Comparison of ENCODE assay signal across 27 cellular contexts in genomic region chr6:22349051-22349450, GRCh38. TPM values are rescaled to one million over a fixed set of nuclear protein-coding genes. Genes with fewer than 3 reads are reported as not detected.
DNase-seq lines count a peak whose midpoint lies in the region; ATAC-seq, FAIRE-seq and TF ChIP-seq lines count a peak whose summit lies in the region.
"Had no signal": no experiment of that assay in that cellular context is flagged by ENCODE, and none has a peak within 500 bp of the region (broad histone marks: within the 10 kb centered on the region; RNA-seq: fewer than 3 reads in every experiment).

No MANE protein-coding gene starts in this region.

- H3K27ac ChIP-seq in H1 (ENCODE audit: low read depth, low read length): no peak overlapping the region
- H3K27ac ChIP-seq: C4-2B had no signal

- 92% methylated on average over 13 of the region's 13 CpGs; no CpG with 5 or more reads in 1 of the 2 experiments for WGBS in H1 (ENCODE audit: extremely low coverage in 1 of 2, insufficient coverage in 1 of 2, insufficient read length in 1 of 2, insufficient replicate concordance in 2 of 2, low coverage in 1 of 2, low lambda C conversion rate in 2 of 2, missing lambda C conversion rate in 1 of 2), 2 experiments

- peak overlapping the region; percentile 11; the same call in 1 of the 2 replicates for H4K8ac ChIP-seq in H1 (ENCODE audit: extremely low read depth, insufficient read depth, low read length)

- no peaks in the 10 kb centered on the region for H4K20me1 ChIP-seq in H1 (replicated peaks in 1 of 2; ENCODE audit: control insufficient read depth in 1 of 2, insufficient read depth in 2 of 2, low read length in 2 of 2)

- H3K4me3 ChIP-seq in H1 (ENCODE audit: extremely low read depth in 1 of 4, insufficient read depth in 2 of 4, low read depth in 3 of 4, low read length in 4 of 4): no peak overlapping the region
- H3K4me3 ChIP-seq: HAP-1 had no signal

- H4K91ac ChIP-seq in H1 (replicated peaks; ENCODE audit: insufficient read length, low read length): peak overlapping the region; percentile 17

- H3K14ac ChIP-seq in H1 (ENCODE audit: insufficient read length): no peak overlapping the region

- no peak overlapping the region for H3K4ac ChIP-seq in H1 (replicated peaks; ENCODE audit: insufficient read length, low read depth, low read length)

- no peak overlapping the region for H3K56ac ChIP-seq in H1 (replicated peaks; ENCODE audit: insufficient read length, low read depth, low read length)

- no peak overlapping the region for H2BK5ac ChIP-seq in H1 (ENCODE audit: low read depth, low read length)

- H3K9me3 ChIP-seq in H1 (ENCODE audit: insufficient read depth in 2 of 2, low read depth in 1 of 2, low read length in 1 of 2): no peaks in the 10 kb centered on the region
- H3K9me3 ChIP-seq: HAP-1, SK-N-SH had no signal

- no peaks in the 10 kb centered on the region for H3K79me2 ChIP-seq in H1 (ENCODE audit: control insufficient read depth in 1 of 2, insufficient read depth in 2 of 2, low read length in 2 of 2)

- CTCF ChIA-PET in H1 (lab: Charles Lee; ENCODE audit: partially characterized antibody): no interaction called here

- H3K4me3 Mint-ChIP-seq in nephron progenitor cell: no peak overlapping the region
- H3K4me3 Mint-ChIP-seq: CD8-positive, alpha-beta memory T cell; IgD-negative memory B cell had no signal

- H4K5ac ChIP-seq in H1 (ENCODE audit: insufficient read length, low read depth, low read length): no peak overlapping the region

- no peak overlapping the region for H2AK5ac ChIP-seq in H1 (ENCODE audit: low read depth, low read length)

- TF ChIP-seq EP300 in H1 (IDR thresholded peaks at IDR 0.05; ENCODE audit: borderline replicate concordance in 1 of 2, low read depth in 2 of 2, low read length in 2 of 2): no peak

- H2BK12ac ChIP-seq in H1 (ENCODE audit: low read depth, low read length): no peak overlapping the region

- no peak overlapping the region for H3K18ac ChIP-seq in H1 (ENCODE audit: extremely low read depth, low read length)

- H2BK120ac ChIP-seq in H1 (replicated peaks; ENCODE audit: low read depth, low read length): no peak overlapping the region

- H3K4me1 Mint-ChIP-seq in nephron progenitor cell: peaks cover 5% of the 10 kb centered on the region
- H3K4me1 Mint-ChIP-seq: CD8-positive, alpha-beta memory T cell; IgD-negative memory B cell had no signal

- ATAC-seq in HG03457 (IDR thresholded peaks at IDR 0.05; ENCODE audit: unreplicated experiment): no peak

- no peaks in the 10 kb centered on the region for H3K79me1 ChIP-seq in H1 (ENCODE audit: low read depth, low read length)

- peaks cover 12% of the 10 kb centered on the region for H3K9me3 Mint-ChIP-seq in nephron progenitor cell

- no peaks in the 10 kb centered on the region for H3K27me3 Mint-ChIP-seq in nephron progenitor cell (ENCODE audit: low read depth, poor library complexity)
- H3K27me3 Mint-ChIP-seq: CD8-positive, alpha-beta memory T cell; IgD-negative memory B cell had no signal

- H3K4me2 ChIP-seq in H1 (ENCODE audit: insufficient read depth in 1 of 2, low read depth in 2 of 2, low read length in 2 of 2): no peak overlapping the region
- H3K4me2 ChIP-seq: SK-N-SH had no signal

- peak overlapping the region; percentile 66 for H3K27ac Mint-ChIP-seq in nephron progenitor cell
- H3K27ac Mint-ChIP-seq: CD8-positive, alpha-beta memory T cell; IgD-negative memory B cell had no signal

- DNase-seq in NCI-H748 (lab: John Stamatoyannopoulos, UW; ENCODE audit: unreplicated experiment) (peak; percentile 45), NCI-H748 treated with DMSO at 0.1 percent for 48 hours (lab: John Stamatoyannopoulos, UW) (no peak), H1 (ENCODE audit: low read depth in 1 of 2, low spot score in 2 of 2) (no peak), nephron progenitor cell (no peak), NCI-H1105 (lab: John Stamatoyannopoulos, UW) (no peak), NCI-H1048 (lab: John Stamatoyannopoulos, UW) (no peak), nucleus accumbens (lab: John Stamatoyannopoulos, UW) (no peak)
- DNase-seq: 8988T; CD8-positive, alpha-beta memory T cell; GF-D8; Karpas-422; NCI-H1417 treated with DMSO at 0.1 percent for 48 hours; NCI-H187 treated with DMSO at 0.1 percent for 48 hours; NCI-H2107; NCI-H2227 treated with DMSO at 0.1 percent for 48 hours; NCI-H510A; NCI-H774; NK-92 treated with Interleukin-12 subunit alpha and Interleukin-12 subunit beta, amount 100 ng/mL, for 24 hours; SIG-M5; SK-N-SH had no signal

- no peak for TF ChIP-seq RAD21 in H1 (IDR thresholded peaks at IDR 0.05 in 1 of 2, conservative IDR thresholded peaks at IDR 0.05 in 1 of 2; ENCODE audit: low read depth in 2 of 2, low read length in 2 of 2)

- no peaks in the 10 kb centered on the region for H3K27me3 ChIP-seq in H1 (replicated peaks in 1 of 4; ENCODE audit: control insufficient read depth in 3 of 4, extremely low read depth in 1 of 4, insufficient read depth in 3 of 4, low read length in 3 of 4)

- H2AFZ ChIP-seq in H1 (ENCODE audit: low read length): peak overlapping the region; percentile 65; the same call in 1 of the 2 replicates

- no peaks in the 10 kb centered on the region for H3K36me3 Mint-ChIP-seq in nephron progenitor cell (ENCODE audit: low read depth)
- H3K36me3 Mint-ChIP-seq: CD8-positive, alpha-beta memory T cell; IgD-negative memory B cell had no signal

- H2BK15ac ChIP-seq in H1 (ENCODE audit: low read length): 0 out of 2 replicates have a peak overlapping the region, but pooled peaks have one; percentile 20

- H3K9ac ChIP-seq in H1 (replicated peaks in 1 of 4; ENCODE audit: extremely low read depth in 1 of 4, low read depth in 3 of 4, low read length in 3 of 4): no peak overlapping the region
- H3K9ac ChIP-seq: SK-N-SH had no signal

- H2BK20ac ChIP-seq in H1 (ENCODE audit: low read length): no peak overlapping the region

- H3K4me1 ChIP-seq in H1 (replicated peaks in 1 of 4; ENCODE audit: control insufficient read depth in 3 of 4, insufficient read depth in 4 of 4, low read length in 3 of 4): no peaks in the 10 kb centered on the region
- H3K4me1 ChIP-seq: HAP-1 had no signal

- no peaks in the 10 kb centered on the region for H3K23me2 ChIP-seq in H1 (ENCODE audit: low read depth, low read length)

- TF ChIP-seq CTCF in H1 (IDR thresholded peaks at IDR 0.05; ENCODE audit: control extremely low read depth in 1 of 3, insufficient read depth in 1 of 3, low read depth in 1 of 3, low read length in 3 of 3): no peak
- TF ChIP-seq CTCF in nephron progenitor cell (IDR thresholded peaks at IDR 0.05): no peak

- no peaks in the 10 kb centered on the region for H3K36me3 ChIP-seq in H1 (ENCODE audit: control insufficient read depth in 2 of 4, insufficient read depth in 4 of 4, low read length in 3 of 4)
- H3K36me3 ChIP-seq: HAP-1 had no signal

- no peak overlapping the region for H3K23ac ChIP-seq in H1 (ENCODE audit: insufficient read length)

- POLR2A ChIA-PET in H1 (lab: Charles Lee; ENCODE audit: partially characterized antibody): no interaction called here

- no peak for TF ChIP-seq POLR2A in H1 (IDR thresholded peaks at IDR 0.05; ENCODE audit: control extremely low read depth in 1 of 2, low read depth in 2 of 2, low read length in 2 of 2)

- FAIRE-seq in H1 (lab: Jason Lieb, UNC): no peak
- FAIRE-seq: HTR-8/SVneo had no signal

TF ChIP-seq in H1, 55 proteins besides CTCF, POLR2A, EP300 and RAD21:
- TF ChIP-seq CREB1 (IDR thresholded peaks at IDR 0.05) (no peak), CBX8 (IDR thresholded peaks at IDR 0.05; ENCODE audit: borderline replicate concordance, low read depth, low read length) (no peak), TBP (IDR thresholded peaks at IDR 0.05; ENCODE audit: low read depth, low read length) (no peak)

RNA-seq across cellular contexts. Expression of gene PRL, which starts 52.2 kb away (rescaled TPM):
- not detected in 2 replicates for total RNA-seq in H1 (2021; fragmentation: NEBNext Ultra II Directional; extraction: Animal tissue kit (Norgen Biotek cat#: 25700))
- polyA plus RNA-seq in H1 (2011; rRNA removed): not detected in 2 replicates
- not detected for polyA plus RNA-seq in H1 (2011; cell fraction: cytosol; rRNA removed)
- polyA plus RNA-seq in H1 (2011; cell fraction: nucleus; rRNA removed): not detected
- not detected in 4 replicates for polyA plus RNA-seq in H1 (2012, experiment 1 of 2)
- not detected for polyA plus RNA-seq in H1 (2012, experiment 2 of 2)
- polyA plus RNA-seq in H1 (2013, experiment 1 of 2): not detected
- polyA plus RNA-seq in H1 (2013, experiment 2 of 2): not detected
- not detected in 2 replicates for polyA minus RNA-seq in H1 (2011; rRNA and poly(A)+ RNA removed)
- polyA minus RNA-seq in H1 (2011; cell fraction: cytosol; rRNA and poly(A)+ RNA removed): not detected
- not detected for polyA minus RNA-seq in H1 (2011; cell fraction: nucleus; rRNA and poly(A)+ RNA removed)
- total RNA-seq: CD8-positive, alpha-beta memory T cell; M059J had no signal
- polyA plus RNA-seq: AG04450, IgD-negative memory B cell, SK-N-SH had no signal
